Comparison of ENCODE assay signal across 8 cellular contexts in genomic region chr2:175203621-175204496, GRCh38. TPM values are rescaled to one million over a fixed set of nuclear protein-coding genes. Genes with fewer than 3 reads are reported as not detected.
DNase-seq lines count a peak whose midpoint lies in the region; ATAC-seq, FAIRE-seq and TF ChIP-seq lines count a peak whose summit lies in the region.

No MANE protein-coding gene starts in this region.

- 22 to 26% methylated on average over 12 of the region's 12 CpGs for WGBS in pancreas, 2 donors

- intact Hi-C loops in pancreas (cut with DNase I): no loop called here

- no peaks in the 10 kb centered on the region for H3K4me1 ChIP-seq in CD4-positive, CD25-positive, alpha-beta regulatory T cell (ENCODE audit: control insufficient read depth, insufficient read depth, low read length, poor library complexity, severe bottlenecking)
- no peaks in the 10 kb centered on the region for H3K4me1 ChIP-seq in pancreas

- H3K4me3 ChIP-seq in CD4-positive, CD25-positive, alpha-beta regulatory T cell (ENCODE audit: low read depth, low read length): peak overlapping the region; percentile 16
- H3K4me3 ChIP-seq in fibroblast of the aortic adventitia (ENCODE audit: low read depth, low read length) (no peak overlapping the region), pancreas (no peak overlapping the region)

- no peaks in the 10 kb centered on the region for H3K36me3 Mint-ChIP-seq in CD4-positive, CD25-positive, alpha-beta regulatory T cell

- H3K4me3 Mint-ChIP-seq in CD4-positive, CD25-positive, alpha-beta regulatory T cell: no peak overlapping the region

- no peaks in the 10 kb centered on the region for H3K36me3 ChIP-seq in CD4-positive, CD25-positive, alpha-beta regulatory T cell (ENCODE audit: control insufficient read depth, insufficient read depth, low read length)
- no peaks in the 10 kb centered on the region for H3K36me3 ChIP-seq in pancreas

- no peak overlapping the region for H3K27ac Mint-ChIP-seq in CD4-positive, CD25-positive, alpha-beta regulatory T cell

- ATAC-seq in CD4-positive, CD25-positive, alpha-beta regulatory T cell (ENCODE audit: low read depth in 2 of 2): peak; percentile 69 to 83
- peak; percentile 76 for ATAC-seq in HG03469 (IDR thresholded peaks at IDR 0.05; ENCODE audit: unreplicated experiment)
- ATAC-seq in pancreas: peak; percentile 78 to 100 (median 98)

- peaks cover 0 to 3% (median 0%) of the 10 kb centered on the region in 7 donors for H3K9me3 Mint-ChIP-seq in CD4-positive, CD25-positive, alpha-beta regulatory T cell

- TF ChIP-seq CTCF in fibroblast of the aortic adventitia (IDR thresholded peaks at IDR 0.05; ENCODE audit: insufficient read depth, low read length): peak; percentile 66
- peak in 3 of 4 donors; percentile 23 to 39 (median 34) for TF ChIP-seq CTCF in pancreas (IDR thresholded peaks at IDR 0.05)

- H3K9me3 ChIP-seq in CD4-positive, CD25-positive, alpha-beta regulatory T cell (ENCODE audit: control insufficient read depth in 2 of 2, low read length in 2 of 2): no peaks in the 10 kb centered on the region
- H3K9me3 ChIP-seq in pancreas: no peaks in the 10 kb centered on the region

- peaks cover 19% of the 10 kb centered on the region for H3K27me3 ChIP-seq in CD4-positive, CD25-positive, alpha-beta regulatory T cell (ENCODE audit: control insufficient read depth, insufficient read depth, low read length)
- peaks cover 0 to 4% (median 0%) of the 10 kb centered on the region in 4 donors for H3K27me3 ChIP-seq in pancreas

- FAIRE-seq in GM19239 (lab: Jason Lieb, UNC) (peak; percentile 69), pancreas (lab: Jason Lieb, UNC) (no peak)

- no peak overlapping the region for H3K27ac ChIP-seq in CD4-positive, CD25-positive, alpha-beta regulatory T cell (ENCODE audit: insufficient read depth, low read length, poor library complexity, severe bottlenecking)
- no peak overlapping the region for H3K27ac ChIP-seq in pancreas

- DNase-seq in CD4-positive, CD25-positive, alpha-beta regulatory T cell: peak in 2 of 3 donors; percentile 22 to 41
- DNase-seq in GM19239 (ENCODE audit: insufficient read length, low spot score): peak; percentile 9
- DNase-seq in NCI-H748 treated with DMSO at 0.1 percent for 48 hours (lab: John Stamatoyannopoulos, UW): peak; percentile 54
- DNase-seq in activated CD8-positive, alpha-beta memory T cell treated with anti-CD3 and anti-CD28 coated beads, Interleukin-2, amount 50 U/mL, for 24 hours (ENCODE audit: extremely low read depth): peak; percentile 17
- DNase-seq in fibroblast of the aortic adventitia (ENCODE audit: low read depth): peak; percentile 43
- peak; percentile 37 to 70 (median 52) for DNase-seq in pancreas
- no peak for DNase-seq in amniotic stem cell (lab: John Stamatoyannopoulos, UW)

- peaks cover 51% of the 10 kb centered on the region for H3K27me3 Mint-ChIP-seq in CD4-positive, CD25-positive, alpha-beta regulatory T cell

- peaks cover 0 to 6% (median 2%) of the 10 kb centered on the region in 4 donors for H3K4me1 Mint-ChIP-seq in CD4-positive, CD25-positive, alpha-beta regulatory T cell

RNA-seq across cellular contexts. Expression of gene ATP5MC3, which starts 22.3 kb away (rescaled TPM):
- total RNA-seq in CD4-positive, CD25-positive, alpha-beta regulatory T cell: 66.2 TPM
- polyA plus RNA-seq in CD4-positive, CD25-positive, alpha-beta regulatory T cell: 100 to 1,000 TPM; 359 to 452 (median 396) TPM
- total RNA-seq in fibroblast of the aortic adventitia (ENCODE audit: low replicate concordance) (61.2 and 168 TPM in 2 replicates), pancreas (10 to 100 TPM; 36.8 to 74.6 (median 66.2) TPM)
- polyA plus RNA-seq in pancreas: 100 to 1,000 TPM in 1 of 2 donors, 10 to 100 TPM in 1; 45.0 to 118 TPM

RNA-seq across cellular contexts. Expression of gene ATF2, which starts 35.9 kb away (rescaled TPM):
- 62.6 TPM for total RNA-seq in CD4-positive, CD25-positive, alpha-beta regulatory T cell
- 10 to 100 TPM; 22.3 to 49.9 (median 38.2) TPM for polyA plus RNA-seq in CD4-positive, CD25-positive, alpha-beta regulatory T cell
- 68.1 and 98.2 TPM in 2 replicates for total RNA-seq in fibroblast of the aortic adventitia (ENCODE audit: low replicate concordance)
- 10 to 100 TPM; 18.0 to 36.1 (median 24.7) TPM for total RNA-seq in pancreas
- polyA plus RNA-seq in pancreas: 10 to 100 TPM in 1 of 2 donors, 1 to 10 TPM in 1; 7.9 to 14.0 TPM
